8 cellular contexts compared by ENCODE assay signal in genomic region chr4:47705326-47705981, GRCh38.
DNase-seq lines count a peak whose midpoint lies in the region; ATAC-seq and TF ChIP-seq lines count a peak whose summit lies in the region.

No MANE protein-coding gene starts in this region.

- H3K4me3 ChIP-seq in HCT116 (replicated peaks in 1 of 2; ENCODE audit: low read depth in 1 of 2, low read length in 2 of 2): no peak overlapping the region
- peak overlapping the region in 9 of 10 donors; percentile 2 to 41 (median 33) for H3K4me3 ChIP-seq in heart right ventricle
- H3K4me3 ChIP-seq in naive thymus-derived CD4-positive, alpha-beta T cell (ENCODE audit: low read length): no peak overlapping the region

- RAD21 ChIA-PET in HCT116 (lab: Charles Lee; ENCODE audit: low non-redundant PET in 1 of 2, low total read pairs in 2 of 2, uncharacterized antibody in 2 of 2, unreplicated experiment in 2 of 2): no interaction called here

- H4K20me1 ChIP-seq in HCT116 (ENCODE audit: insufficient read depth): no peaks in the 10 kb centered on the region

- in situ Hi-C loops in ACHN (cut with HindIII; ENCODE audit: low pct_ligation_motif_present, low pct_unique_long_range_greater_than_20kb, low sequenced_read_pairs): no loop called here

- no peak overlapping the region for H2AFZ ChIP-seq in HCT116 (ENCODE audit: low read depth, low read length, poor library complexity, severe bottlenecking)

- BruUV-seq in HCT116 (replicated peaks; lab: Mats Ljungman, UMichigan): no TSS peak

- intact Hi-C loops in HCT116 (cut with micrococcal nuclease): loop anchor here (5.0 to 10.0 kb wide), 2 partner anchors 129 to 382 kb away; partner anchors contain the start of gene CORIN
- intact Hi-C loops in heart right ventricle (cut with DNase I): loop anchor here in 6 of 10 donors (1.0 to 10.0 kb wide), 5 partner anchors 42 to 133 kb away; partner anchors contain the start of gene CORIN (in 2 of the 6)
- intact Hi-C loops in naive thymus-derived CD4-positive, alpha-beta T cell (cut with micrococcal nuclease): loop anchor here (1.0 to 2.0 kb wide), 3 partner anchors 134 to 228 kb away; no protein-coding TSS in a partner anchor
- intact Hi-C loops in activated CD4-positive, alpha-beta T cell treated with anti-CD3 and anti-CD28 coated beads, Interleukin-2, amount 10 ng/mL, durations not matched to agents 24 days and 14 days (cut with micrococcal nuclease): loop anchor here (1.0 kb wide), 1 partner anchor 134 kb away; no protein-coding TSS in a partner anchor

- H3K27ac Mint-ChIP-seq in naive thymus-derived CD4-positive, alpha-beta T cell: no peak overlapping the region
- H3K27ac Mint-ChIP-seq in activated CD4-positive, alpha-beta T cell treated with anti-CD3 and anti-CD28 coated beads, Interleukin-2, amount 10 ng/mL, durations not matched to agents 24 days and 14 days: no peak overlapping the region

- peak; percentile 33; the same call in 1 of the 2 replicates for TF ChIP-seq RAD21 in HCT116 (IDR thresholded peaks at IDR 0.05; ENCODE audit: low read depth)

- H3K4me1 ChIP-seq in HCT116 (ENCODE audit: control insufficient read depth in 1 of 2, insufficient read depth in 2 of 2, low read length in 2 of 2) (no peaks in the 10 kb centered on the region), heart right ventricle (peaks cover 0 to 19% (median 8%) of the 10 kb centered on the region in 9 donors)
- H3K4me1 ChIP-seq in naive thymus-derived CD4-positive, alpha-beta T cell (ENCODE audit: control insufficient read depth in 2 of 2, insufficient read depth in 2 of 2, low read length in 2 of 2): no peaks in the 10 kb centered on the region

- H3K9me3 Mint-ChIP-seq in naive thymus-derived CD4-positive, alpha-beta T cell: peaks cover 0 to 2% (median 0%) of the 10 kb centered on the region in 11 donors
- no peaks in the 10 kb centered on the region for H3K9me3 Mint-ChIP-seq in activated CD4-positive, alpha-beta T cell treated with anti-CD3 and anti-CD28 coated beads, Interleukin-2, amount 10 ng/mL, durations not matched to agents 24 days and 14 days

- H3K9ac ChIP-seq in HCT116 (ENCODE audit: low read length): no peak overlapping the region

- H3K36me3 Mint-ChIP-seq in naive thymus-derived CD4-positive, alpha-beta T cell: no peaks in the 10 kb centered on the region
- no peaks in the 10 kb centered on the region for H3K36me3 Mint-ChIP-seq in activated CD4-positive, alpha-beta T cell treated with anti-CD3 and anti-CD28 coated beads, Interleukin-2, amount 10 ng/mL, durations not matched to agents 24 days and 14 days (ENCODE audit: low read depth)

- H3K79me2 ChIP-seq in HCT116 (ENCODE audit: insufficient read depth, low read length): no peaks in the 10 kb centered on the region

- peaks cover 12 to 46% (median 32%) of the 10 kb centered on the region in 5 donors for H3K27me3 Mint-ChIP-seq in naive thymus-derived CD4-positive, alpha-beta T cell
- H3K27me3 Mint-ChIP-seq in activated CD4-positive, alpha-beta T cell treated with anti-CD3 and anti-CD28 coated beads, Interleukin-2, amount 10 ng/mL, durations not matched to agents 24 days and 14 days: peaks cover 36% of the 10 kb centered on the region

- H3K27ac ChIP-seq in HCT116 (ENCODE audit: low read depth, low read length): no peak overlapping the region
- H3K27ac ChIP-seq in heart right ventricle: peak overlapping the region in 5 of 10 donors; percentile 9 to 70 (median 55)
- H3K27ac ChIP-seq in naive thymus-derived CD4-positive, alpha-beta T cell (ENCODE audit: low read depth, low read length): no peak overlapping the region

- CTCF ChIA-PET in HCT116 (lab: Charles Lee): interaction anchor here (2.1 kb wide), 1 partner anchor 228 kb away, joined by 7 read pairs; no protein-coding TSS in a partner anchor
- CTCF ChIA-PET in naive thymus-derived CD4-positive, alpha-beta T cell (lab: Charles Lee): interaction anchor here (0.7 kb wide), 1 partner anchor 228 kb away, joined by 3 read pairs; no protein-coding TSS in a partner anchor

- ATAC-seq in HCT116 (no peak), heart right ventricle (peak in 6 of 8 donors; percentile 9 to 82 (median 42)), HG03196 (IDR thresholded peaks at IDR 0.05; ENCODE audit: unreplicated experiment) (no peak)
- ATAC-seq in naive thymus-derived CD4-positive, alpha-beta T cell: no peak

- TF ChIP-seq POLR2A in HCT116 (IDR thresholded peaks at IDR 0.05; ENCODE audit: borderline replicate concordance, extremely low read depth, insufficient read depth, insufficient read length): no peak

- H3K9me2 ChIP-seq in HCT116 (ENCODE audit: insufficient read depth): no peaks in the 10 kb centered on the region

- POLR2A ChIA-PET in HCT116 (lab: Charles Lee): no interaction called here
- POLR2A ChIA-PET in naive thymus-derived CD4-positive, alpha-beta T cell (lab: Charles Lee): no interaction called here

- no peak overlapping the region for H3K4me3 Mint-ChIP-seq in naive thymus-derived CD4-positive, alpha-beta T cell
- H3K4me3 Mint-ChIP-seq in activated CD4-positive, alpha-beta T cell treated with anti-CD3 and anti-CD28 coated beads, Interleukin-2, amount 10 ng/mL, durations not matched to agents 24 days and 14 days: no peak overlapping the region

- peak; percentile 3 for DNase-seq in ACHN
- no peak for DNase-seq in HCT116 (ENCODE audit: low read depth, low spot score)
- peak; percentile 20 for DNase-seq in RPMI7951 (ENCODE audit: low read depth)
- DNase-seq in heart right ventricle: no peak
- DNase-seq in naive thymus-derived CD4-positive, alpha-beta T cell: no peak
- no peak for DNase-seq in foreskin melanocyte
- DNase-seq in activated CD4-positive, alpha-beta T cell treated with anti-CD3 and anti-CD28 coated beads, Interleukin-2, amount 10 ng/mL, durations not matched to agents 24 days and 14 days: no peak

- H3K27me3 ChIP-seq in HCT116 (ENCODE audit: insufficient read depth, low read length): no peaks in the 10 kb centered on the region
- peaks cover 0 to 5% (median 0%) of the 10 kb centered on the region in 7 donors for H3K27me3 ChIP-seq in heart right ventricle
- H3K27me3 ChIP-seq in naive thymus-derived CD4-positive, alpha-beta T cell (ENCODE audit: control insufficient read depth in 2 of 2, insufficient read depth in 2 of 2, low read length in 2 of 2): peaks cover 0 to 3% of the 10 kb centered on the region in 2 donors

- WGBS in heart right ventricle, 2 donors: 35 to 38% methylated on average over 7 of the region's 7 CpGs

- H3K36me3 ChIP-seq in HCT116 (ENCODE audit: control insufficient read depth in 1 of 2, insufficient read depth in 2 of 2, low read length in 2 of 2): no peaks in the 10 kb centered on the region
- H3K36me3 ChIP-seq in heart right ventricle: no peaks in the 10 kb centered on the region
- H3K36me3 ChIP-seq in naive thymus-derived CD4-positive, alpha-beta T cell (ENCODE audit: control insufficient read depth in 2 of 3, insufficient read depth in 3 of 3, low read length in 3 of 3): no peaks in the 10 kb centered on the region

- peaks cover 0 to 2% (median 0%) of the 10 kb centered on the region in 7 donors for H3K4me1 Mint-ChIP-seq in naive thymus-derived CD4-positive, alpha-beta T cell
- H3K4me1 Mint-ChIP-seq in activated CD4-positive, alpha-beta T cell treated with anti-CD3 and anti-CD28 coated beads, Interleukin-2, amount 10 ng/mL, durations not matched to agents 24 days and 14 days: no peaks in the 10 kb centered on the region

- H3K9me3 ChIP-seq in HCT116 (ENCODE audit: control insufficient read depth in 1 of 2, insufficient read depth in 1 of 2, low read depth in 1 of 2, low read length in 2 of 2) (no peaks in the 10 kb centered on the region), heart right ventricle (no peaks in the 10 kb centered on the region)
- no peaks in the 10 kb centered on the region for H3K9me3 ChIP-seq in naive thymus-derived CD4-positive, alpha-beta T cell (ENCODE audit: control insufficient read depth in 2 of 3, low read length in 3 of 3)

- TF ChIP-seq CTCF in HCT116 (IDR thresholded peaks at IDR 0.05 in 2 of 3, conservative IDR thresholded peaks at IDR 0.05 in 1 of 3; ENCODE audit: borderline replicate concordance in 1 of 3, insufficient read depth in 1 of 3, low read depth in 2 of 3, low read length in 2 of 3) (peak; percentile 16 to 52 (median 43); a peak in 5 of 6 replicates), heart right ventricle (IDR thresholded peaks at IDR 0.05) (peak; percentile 17 to 56 (median 46))

- no peak overlapping the region for H3K4me2 ChIP-seq in HCT116 (ENCODE audit: low read length)

TF ChIP-seq in HCT116, 20 proteins besides CTCF, POLR2A, EP300 and RAD21:
- no peak for TF ChIP-seq SRF (IDR thresholded peaks at IDR 0.05; ENCODE audit: low read depth)

Comparison
In these comparisons a context has a peak if more than half of its experiments do, and no peak if none do; other contexts are left out.
1. DNase-seq: peak in ACHN (single experiment) and RPMI7951 (single experiment); none in HCT116 (single experiment), heart right ventricle (0 of 2), naive thymus-derived CD4-positive, alpha-beta T cell (0 of 9), foreskin melanocyte (single experiment) and activated CD4-positive, alpha-beta T cell treated with anti-CD3 and anti-CD28 coated beads, Interleukin-2, amount 10 ng/mL, durations not matched to agents 24 days and 14 days (single experiment).
2. ATAC-seq: peak in heart right ventricle (6 of 8); none in HCT116 (single experiment), HG03196 (single experiment) and naive thymus-derived CD4-positive, alpha-beta T cell (single experiment).
3. H3K4me3 ChIP-seq: peak in heart right ventricle (9 of 10); none in HCT116 (0 of 2) and naive thymus-derived CD4-positive, alpha-beta T cell (single experiment).